Comparison of ENCODE assay signal across 8 cellular contexts in the genomic region with DNA sequence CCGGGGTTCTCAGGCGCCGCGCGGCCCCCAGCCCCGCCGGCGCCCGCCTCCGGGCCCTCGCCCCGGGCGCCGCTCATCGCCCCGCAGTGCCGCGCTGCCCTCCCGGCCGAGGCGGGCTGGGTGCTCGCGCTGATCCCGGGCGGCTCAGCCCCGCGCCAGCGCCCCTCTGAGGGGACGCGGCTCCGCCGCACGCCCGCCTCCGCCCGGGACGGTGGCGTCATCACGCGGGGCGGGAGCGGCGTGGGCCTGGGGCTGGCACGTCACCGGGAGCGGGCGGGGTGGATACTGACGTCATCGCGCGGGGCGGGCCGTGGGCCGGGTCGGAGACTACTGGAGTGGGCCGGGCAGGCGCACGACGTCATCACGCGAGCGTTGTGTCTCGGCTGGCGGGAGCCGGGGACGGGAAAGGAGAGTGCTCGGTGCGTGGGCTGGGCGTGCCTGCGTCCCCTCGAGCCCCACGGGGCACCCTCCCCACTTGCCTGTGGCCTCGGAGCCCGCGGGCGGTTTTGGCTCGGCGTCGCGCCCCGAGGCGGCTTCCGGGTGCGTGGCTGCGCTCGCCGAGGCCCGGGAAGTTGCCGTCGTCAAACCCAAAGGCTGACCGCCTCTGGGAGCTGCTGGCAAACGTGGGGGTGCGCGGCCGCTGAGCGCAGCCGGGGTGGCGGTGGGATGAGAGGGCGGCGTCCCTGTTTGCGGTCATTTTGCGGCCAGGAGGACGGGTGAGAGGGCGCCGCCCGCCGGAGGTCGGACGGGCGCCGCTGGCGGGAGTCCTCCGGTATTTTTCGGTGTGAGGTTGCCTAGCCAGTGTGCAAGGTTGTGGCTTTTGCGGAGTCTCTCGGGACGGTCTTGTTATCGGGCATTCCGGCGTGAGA. TPM values are rescaled to one million over a fixed set of nuclear protein-coding genes. Genes with fewer than 3 reads are reported as not detected.
DNase-seq lines count a peak whose midpoint lies in the region; ATAC-seq and TF ChIP-seq lines count a peak whose summit lies in the region.

Gene ESYT2, minus strand, starts transcription at position 168 of the 869 bp plus-strand sequence. Its CDS starts 91 bp downstream, at position 77.

- H3K36me3 Mint-ChIP-seq in CD4-positive, CD25-positive, alpha-beta regulatory T cell, result peaks cover 9% of the 10 kb centered on the region
- H3K36me3 Mint-ChIP-seq in activated CD4-positive, alpha-beta memory T cell treated with anti-CD3 and anti-CD28 coated beads for 36 hours, result peaks cover 4% of the 10 kb centered on the region

- H3K27me3 ChIP-seq in CD4-positive, CD25-positive, alpha-beta regulatory T cell (ENCODE audit: control insufficient read depth, insufficient read depth, low read length), result no peaks in the 10 kb centered on the region
- H3K27me3 ChIP-seq in dorsolateral prefrontal cortex (no peaks in the 10 kb centered on the region), lower lobe of right lung (ENCODE audit: low read depth) (no peaks in the 10 kb centered on the region)

- TF ChIP-seq CTCF in dorsolateral prefrontal cortex (IDR thresholded peaks at IDR 0.05 in 54 of 56, conservative IDR thresholded peaks at IDR 0.05 in 2 of 56; ENCODE audit: low read depth in 1 of 56, partially characterized antibody in 56 of 56) (peak in 34 of 56 donors; percentile 4 to 55 (median 22)), lower lobe of right lung (IDR thresholded peaks at IDR 0.05) (no peak)

- peak within 1 kb of the TSS; percentile 93 to 98 (median 96) for H3K4me3 Mint-ChIP-seq in CD4-positive, CD25-positive, alpha-beta regulatory T cell
- H3K4me3 Mint-ChIP-seq in activated CD4-positive, alpha-beta memory T cell treated with anti-CD3 and anti-CD28 coated beads for 36 hours, result peak within 1 kb of the TSS; percentile 85

- peak within 1 kb of the TSS; percentile 90 to 94 (median 90) for H3K27ac Mint-ChIP-seq in CD4-positive, CD25-positive, alpha-beta regulatory T cell
- peak within 1 kb of the TSS; percentile 87 for H3K27ac Mint-ChIP-seq in activated CD4-positive, alpha-beta memory T cell treated with anti-CD3 and anti-CD28 coated beads for 36 hours

- peaks cover 37% of the 10 kb centered on the region for H3K4me1 ChIP-seq in CD4-positive, CD25-positive, alpha-beta regulatory T cell (ENCODE audit: control insufficient read depth, insufficient read depth, low read length, poor library complexity, severe bottlenecking)
- peaks cover 33% of the 10 kb centered on the region for H3K4me1 ChIP-seq in lower lobe of right lung

- H3K36me3 ChIP-seq in CD4-positive, CD25-positive, alpha-beta regulatory T cell (ENCODE audit: control insufficient read depth, insufficient read depth, low read length), result no peaks in the 10 kb centered on the region
- H3K36me3 ChIP-seq in lower lobe of right lung, result peaks cover 6% of the 10 kb centered on the region

- intact Hi-C loops in activated CD4-positive, alpha-beta memory T cell treated with anti-CD3 and anti-CD28 coated beads for 36 hours (cut with micrococcal nuclease), result loop anchor here (1.0 to 5.0 kb wide), 5 partner anchors 11 to 148 kb away; partner anchors contain the start of genes DYNC2I1 and NCAPG2
- intact Hi-C loops in dorsolateral prefrontal cortex (cut with DNase I) (loop anchor here (1.0 to 2.0 kb wide), 2 partner anchors 27 to 125 kb away; partner anchors contain the start of genes DYNC2I1 (in 2 of the 2) and NCAPG2 (in 2 of the 2)), lower lobe of right lung (cut with DNase I) (no loop called here)

- DNase-seq in CD4-positive, CD25-positive, alpha-beta regulatory T cell, result peak; percentile 98 to 99 (median 99)
- peak; percentile 96 for DNase-seq in NCI-H82 (lab: John Stamatoyannopoulos, UW)
- DNase-seq in activated CD4-positive, alpha-beta memory T cell treated with anti-CD3 and anti-CD28 coated beads for 36 hours, result peak; percentile 99
- peak; percentile 95 to 100 (median 98) for DNase-seq in dorsolateral prefrontal cortex
- DNase-seq in lower lobe of right lung, result peak; percentile 99
- peak; percentile 99 to 100 (median 99) for DNase-seq in stimulated activated CD4-positive, alpha-beta T cell treated with anti-CD3 and anti-CD28 coated beads, TNF-alpha, amount 100 ng/mL, for 4 hours (ENCODE audit: low read depth in 3 of 3)

- peak within 1 kb of the TSS; percentile 96 for H3K27ac ChIP-seq in CD4-positive, CD25-positive, alpha-beta regulatory T cell (ENCODE audit: insufficient read depth, low read length, poor library complexity, severe bottlenecking)
- H3K27ac ChIP-seq in dorsolateral prefrontal cortex, result peak within 1 kb of the TSS; percentile 61 to 100 (median 97)
- H3K27ac ChIP-seq in lower lobe of right lung, result peak within 1 kb of the TSS; percentile 98

- ATAC-seq in CD4-positive, CD25-positive, alpha-beta regulatory T cell (ENCODE audit: low read depth in 2 of 2), result peak; percentile 79 to 84
- ATAC-seq in GM19395 (IDR thresholded peaks at IDR 0.05; ENCODE audit: unreplicated experiment), result peak; percentile 83
- ATAC-seq in HG03565 (IDR thresholded peaks at IDR 0.05; ENCODE audit: unreplicated experiment), result peak; percentile 76
- peak; percentile 95 to 97 for ATAC-seq in lower lobe of right lung

- POLR2A ChIA-PET in activated CD4-positive, alpha-beta memory T cell treated with anti-CD3 and anti-CD28 coated beads for 36 hours (lab: Charles Lee), result interaction anchor here (0.6 to 3.0 kb wide), 15 partner anchors 10 to 368 kb away, joined by 3 to 22 read pairs (median 5); partner anchors contain the start of genes DYNC2I1 and NCAPG2

- H3K27me3 Mint-ChIP-seq in CD4-positive, CD25-positive, alpha-beta regulatory T cell, result no peaks in the 10 kb centered on the region
- H3K27me3 Mint-ChIP-seq in activated CD4-positive, alpha-beta memory T cell treated with anti-CD3 and anti-CD28 coated beads for 36 hours, result no peaks in the 10 kb centered on the region

- peaks cover 23 to 36% (median 25%) of the 10 kb centered on the region in 4 donors for H3K4me1 Mint-ChIP-seq in CD4-positive, CD25-positive, alpha-beta regulatory T cell
- H3K4me1 Mint-ChIP-seq in activated CD4-positive, alpha-beta memory T cell treated with anti-CD3 and anti-CD28 coated beads for 36 hours (ENCODE audit: low read depth), result peaks cover 33% of the 10 kb centered on the region

- no peaks in the 10 kb centered on the region for H3K9me3 Mint-ChIP-seq in CD4-positive, CD25-positive, alpha-beta regulatory T cell
- no peaks in the 10 kb centered on the region for H3K9me3 Mint-ChIP-seq in activated CD4-positive, alpha-beta memory T cell treated with anti-CD3 and anti-CD28 coated beads for 36 hours

- H3K9me3 ChIP-seq in CD4-positive, CD25-positive, alpha-beta regulatory T cell (ENCODE audit: control insufficient read depth in 2 of 2, low read length in 2 of 2), result no peaks in the 10 kb centered on the region
- H3K9me3 ChIP-seq in lower lobe of right lung, result no peaks in the 10 kb centered on the region

- CTCF ChIA-PET in activated CD4-positive, alpha-beta memory T cell treated with anti-CD3 and anti-CD28 coated beads for 36 hours (lab: Charles Lee), result interaction anchor here (0.7 to 2.0 kb wide), 11 partner anchors 13 to 147 kb away, joined by 3 to 6 read pairs (median 4); partner anchors contain the start of gene NCAPG2

- H3K4me3 ChIP-seq in CD4-positive, CD25-positive, alpha-beta regulatory T cell (ENCODE audit: low read depth, low read length), result peak within 1 kb of the TSS; percentile 78
- H3K4me3 ChIP-seq in dorsolateral prefrontal cortex, result peak within 1 kb of the TSS; percentile 66 to 99 (median 88)
- peak within 1 kb of the TSS; percentile 88 for H3K4me3 ChIP-seq in lower lobe of right lung

RNA-seq across cellular contexts. Expression of gene ESYT2, which starts in this region (rescaled TPM):
- 115 TPM for total RNA-seq in CD4-positive, CD25-positive, alpha-beta regulatory T cell
- 10 to 100 TPM; 55.3 to 94.3 (median 64.7) TPM for polyA plus RNA-seq in CD4-positive, CD25-positive, alpha-beta regulatory T cell
- 10 to 100 TPM; 62.4 to 64.2 TPM for total RNA-seq in activated CD4-positive, alpha-beta memory T cell treated with anti-CD3 and anti-CD28 coated beads for 36 hours
- total RNA-seq in dorsolateral prefrontal cortex (10 to 100 TPM; 40.3 to 83.9 (median 56.3) TPM), lower lobe of right lung (55.5 TPM)

Comparison
In these comparisons a context has a peak if more than half of its experiments do, and no peak if none do; other contexts are left out.
1. Peak in every context shown above with its lines: DNase-seq, ATAC-seq, H3K4me3 ChIP-seq and H3K27ac ChIP-seq.